14 cellular contexts compared by ENCODE assay signal in the genomic region with DNA sequence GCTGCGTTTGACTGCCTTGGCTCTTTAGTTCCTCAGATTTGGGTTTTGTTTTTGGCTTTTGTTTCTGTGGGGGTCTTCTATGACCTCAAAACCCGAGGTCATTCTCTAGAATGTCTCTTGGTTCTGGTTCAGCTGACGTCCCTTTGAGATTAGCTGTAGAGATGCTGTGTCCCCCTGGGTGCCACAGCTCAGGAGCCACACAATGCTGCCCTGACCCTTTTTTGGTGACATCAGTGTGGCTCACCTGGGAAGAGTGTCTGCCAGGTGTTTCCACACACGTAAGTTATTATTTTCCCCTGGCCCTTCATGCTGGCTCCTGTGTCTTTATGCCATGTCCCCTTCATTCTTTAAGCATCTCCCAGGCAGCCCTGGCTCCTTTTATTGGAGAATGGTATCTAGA.
DNase-seq lines count a peak whose midpoint lies in the region; ATAC-seq and TF ChIP-seq lines count a peak whose summit lies in the region.
"Had no signal": no experiment of that assay in that cellular context is flagged by ENCODE, and none has a peak within 500 bp of the region (broad histone marks: within the 10 kb centered on the region; RNA-seq: fewer than 3 reads in every experiment).

No MANE protein-coding gene starts in this region.

- intact Hi-C loops in heart right ventricle (cut with DNase I) (loop anchor here in 2 of 10 donors (2.0 to 10.0 kb wide), 2 partner anchors 34 to 140 kb away; no protein-coding TSS in a partner anchor), left cardiac atrium (cut with DNase I) (no loop called here), lower leg skin (cut with DNase I; ENCODE audit: low total_unique reads) (no loop called here), gastrocnemius medialis (cut with DNase I; ENCODE audit: low total_unique reads) (no loop called here), upper lobe of right lung (cut with DNase I) (no loop called here), breast epithelium (cut with DNase I; ENCODE audit: low total_unique reads) (no loop called here), esophagus squamous epithelium (cut with DNase I) (no loop called here)

- no peak overlapping the region for H3K4me3 ChIP-seq in heart right ventricle
- H3K4me3 ChIP-seq in lower leg skin (ENCODE audit: low read depth, poor library complexity, severe bottlenecking): no peak overlapping the region
- H3K4me3 ChIP-seq in gastrocnemius medialis: no peak overlapping the region
- no peak overlapping the region for H3K4me3 ChIP-seq in upper lobe of right lung
- H3K4me3 ChIP-seq in breast epithelium: no peak overlapping the region
- no peak overlapping the region for H3K4me3 ChIP-seq in esophagus squamous epithelium
- H3K4me3 ChIP-seq: BLaER1 treated with 17β-estradiol and CSF1 and Interleukin-3, amounts not matched to agents 10 nM and 100 nM had no signal

- no peaks in the 10 kb centered on the region for H3K27me3 ChIP-seq in heart right ventricle
- no peaks in the 10 kb centered on the region for H3K27me3 ChIP-seq in gastrocnemius medialis
- no peaks in the 10 kb centered on the region for H3K27me3 ChIP-seq in upper lobe of right lung
- no peaks in the 10 kb centered on the region for H3K27me3 ChIP-seq in breast epithelium
- H3K27me3 ChIP-seq in esophagus squamous epithelium: no peaks in the 10 kb centered on the region
- H3K27me3 ChIP-seq: BLaER1 treated with 17β-estradiol and CSF1 and Interleukin-3, amounts not matched to agents 10 nM and 100 nM had no signal

- H3K9me3 ChIP-seq in heart right ventricle (no peaks in the 10 kb centered on the region), gastrocnemius medialis (no peaks in the 10 kb centered on the region), upper lobe of right lung (no peaks in the 10 kb centered on the region), breast epithelium (no peaks in the 10 kb centered on the region), esophagus squamous epithelium (no peaks in the 10 kb centered on the region)
- H3K9me3 ChIP-seq: BLaER1 treated with 17β-estradiol and CSF1 and Interleukin-3, amounts not matched to agents 10 nM and 100 nM had no signal

- no peak for ATAC-seq in heart right ventricle
- no peak for ATAC-seq in left cardiac atrium
- ATAC-seq in gastrocnemius medialis: no peak
- ATAC-seq in upper lobe of right lung: no peak

- DNase-seq in heart right ventricle (no peak), left cardiac atrium (no peak), lower leg skin (ENCODE audit: low spot score in 2 of 2) (peak; percentile 8 to 56), gastrocnemius medialis (no peak), upper lobe of right lung (no peak), NCI-H2171 (lab: John Stamatoyannopoulos, UW) (no peak), breast epithelium (ENCODE audit: low spot score in 2 of 2) (no peak), esophagus squamous epithelium (lab: John Stamatoyannopoulos, UW) (no peak)
- DNase-seq: DMS 273 treated with DMSO at 0.1 percent for 48 hours, HCEC 1CT, NCI-H1417, NCI-H2029, NCI-H510A treated with DMSO at 0.1 percent for 48 hours had no signal

- TF ChIP-seq CTCF in heart right ventricle (IDR thresholded peaks at IDR 0.05) (no peak), lower leg skin (IDR thresholded peaks at IDR 0.05) (no peak), gastrocnemius medialis (IDR thresholded peaks at IDR 0.05 in 4 of 5, conservative IDR thresholded peaks at IDR 0.05 in 1 of 5) (no peak), upper lobe of right lung (IDR thresholded peaks at IDR 0.05) (no peak), breast epithelium (IDR thresholded peaks at IDR 0.05) (no peak), esophagus squamous epithelium (IDR thresholded peaks at IDR 0.05) (no peak)

- TF ChIP-seq POLR2A in lower leg skin (IDR thresholded peaks at IDR 0.05) (no peak), gastrocnemius medialis (IDR thresholded peaks at IDR 0.05) (no peak), breast epithelium (IDR thresholded peaks at IDR 0.05) (no peak), esophagus squamous epithelium (IDR thresholded peaks at IDR 0.05) (no peak)

- WGBS in heart right ventricle, 2 donors: 74 to 79% methylated on average over 4 of the region's 4 CpGs
- WGBS in lower leg skin, 2 donors: 85 to 86% methylated on average over 4 of the region's 4 CpGs
- WGBS in esophagus squamous epithelium, 2 donors: 80 to 96% methylated on average over 2 to 4 of the region's 4 CpGs

- H3K36me3 ChIP-seq in heart right ventricle (peaks cover 0 to 17% (median 0%) of the 10 kb centered on the region in 9 donors), gastrocnemius medialis (no peaks in the 10 kb centered on the region), upper lobe of right lung (no peaks in the 10 kb centered on the region), breast epithelium (no peaks in the 10 kb centered on the region), esophagus squamous epithelium (peaks cover 0 to 5% (median 0%) of the 10 kb centered on the region in 3 donors)

- peaks cover 51 to 81% (median 69%) of the 10 kb centered on the region in 9 donors for H3K4me1 ChIP-seq in heart right ventricle
- peaks cover 79 to 82% of the 10 kb centered on the region in 2 donors for H3K4me1 ChIP-seq in gastrocnemius medialis
- H3K4me1 ChIP-seq in upper lobe of right lung: peaks cover 64% of the 10 kb centered on the region
- peaks cover 0 to 5% of the 10 kb centered on the region in 2 donors for H3K4me1 ChIP-seq in breast epithelium
- H3K4me1 ChIP-seq in esophagus squamous epithelium: peaks cover 0 to 63% (median 40%) of the 10 kb centered on the region in 3 donors

- in situ Hi-C loops in gastrocnemius medialis (cut with MboI; ENCODE audit: low sequenced_read_pairs in 4 of 4): loop anchor here in 1 of 4 donors (10.0 kb wide), 1 partner anchor 150 kb away; no protein-coding TSS in a partner anchor

- H3K27ac ChIP-seq in heart right ventricle (peak overlapping the region in 6 of 10 donors; percentile 68 to 94 (median 76)), gastrocnemius medialis (peak overlapping the region; percentile 93 to 97 (median 94)), upper lobe of right lung (peak overlapping the region; percentile 31), breast epithelium (no peak overlapping the region), esophagus squamous epithelium (peak overlapping the region in 2 of 4 donors; percentile 71 to 83)
- H3K27ac ChIP-seq: BLaER1 treated with 17β-estradiol and CSF1 and Interleukin-3, amounts not matched to agents 10 nM and 100 nM had no signal

Comparison
In these comparisons a context has a peak if more than half of its experiments do, and no peak if none do; other contexts are left out.
1. DNase-seq: peak in lower leg skin (2 of 2); none in heart right ventricle (0 of 2), left cardiac atrium (single experiment), gastrocnemius medialis (0 of 2), upper lobe of right lung (single experiment), NCI-H2171 (single experiment), breast epithelium (0 of 2) and esophagus squamous epithelium (single experiment).
2. H3K27ac ChIP-seq: peak in heart right ventricle (6 of 10), gastrocnemius medialis (4 of 4) and upper lobe of right lung (single experiment); none in breast epithelium (0 of 2).